15 cellular contexts compared by ENCODE assay signal in genomic region chr3:10238330-10238995, GRCh38. TPM values are rescaled to one million over a fixed set of nuclear protein-coding genes. Genes with fewer than 3 reads are reported as not detected.
DNase-seq lines count a peak whose midpoint lies in the region; ATAC-seq and TF ChIP-seq lines count a peak whose summit lies in the region.
"Had no signal": no experiment of that assay in that cellular context is flagged by ENCODE, and none has a peak within 500 bp of the region (broad histone marks: within the 10 kb centered on the region; RNA-seq: fewer than 3 reads in every experiment).

No MANE protein-coding gene starts in this region.

- POLR2A ChIA-PET in T-cell (lab: Charles Lee) = interaction anchor here in 1 of 2 donors (0.7 kb wide), 1 partner anchor 23 kb away, joined by 3 read pairs; no protein-coding TSS in a partner anchor

- H3K79me2 ChIP-seq in neural progenitor cell (ENCODE audit: low read depth) = no peaks in the 10 kb centered on the region

- no peak overlapping the region for H3K9ac ChIP-seq in neural progenitor cell
- H3K9ac ChIP-seq: GM23248 had no signal

- peak overlapping the region; percentile 17 for H2AFZ ChIP-seq in neural progenitor cell (replicated peaks)
- H2AFZ ChIP-seq: GM23248 had no signal

- H3K4me1 ChIP-seq in neural progenitor cell = no peaks in the 10 kb centered on the region

- TF ChIP-seq CTCF in neural progenitor cell (IDR thresholded peaks at IDR 0.05) = no peak

- peak overlapping the region; percentile 86 to 89 for H3K27ac Mint-ChIP-seq in T-cell
- peak overlapping the region; percentile 85 for H3K27ac Mint-ChIP-seq in activated T-helper 17 cell treated with anti-CD3 and anti-CD28 coated beads, Interleukin-2, amount 50 U/mL, for 72 hours
- H3K27ac Mint-ChIP-seq in neural progenitor cell = no peak overlapping the region

- CTCF ChIA-PET in T-cell (lab: Charles Lee) = interaction anchor here in 1 of 2 donors (0.6 kb wide), 1 partner anchor 27 kb away, joined by 4 read pairs; no protein-coding TSS in a partner anchor

- no peaks in the 10 kb centered on the region for H3K27me3 ChIP-seq in neural progenitor cell
- H3K27me3 ChIP-seq: transverse colon had no signal

- H3F3A ChIP-seq in neural progenitor cell (ENCODE audit: low read depth) = no peaks in the 10 kb centered on the region

- no peaks in the 10 kb centered on the region for H3K36me3 ChIP-seq in neural progenitor cell
- H3K36me3 ChIP-seq: transverse colon had no signal

- H3K4me1 Mint-ChIP-seq in T-cell (peaks cover 43 to 54% (median 54%) of the 10 kb centered on the region in 3 donors), neural progenitor cell (peaks cover 11% of the 10 kb centered on the region)
- peaks cover 35% of the 10 kb centered on the region for H3K4me1 Mint-ChIP-seq in activated T-helper 17 cell treated with anti-CD3 and anti-CD28 coated beads, Interleukin-2, amount 50 U/mL, for 72 hours

- peaks cover 3% of the 10 kb centered on the region for H3K9me3 ChIP-seq in neural progenitor cell (ENCODE audit: low read depth)
- H3K9me3 ChIP-seq: transverse colon had no signal

- H3K9me3 Mint-ChIP-seq in T-cell = no peaks in the 10 kb centered on the region
- no peaks in the 10 kb centered on the region for H3K9me3 Mint-ChIP-seq in activated T-helper 17 cell treated with anti-CD3 and anti-CD28 coated beads, Interleukin-2, amount 50 U/mL, for 72 hours
- no peaks in the 10 kb centered on the region for H3K9me3 Mint-ChIP-seq in neural progenitor cell

- H3K4me3 ChIP-seq in neural progenitor cell = no peak overlapping the region
- H3K4me3 ChIP-seq: GM23248, transverse colon had no signal

- H3K27me3 Mint-ChIP-seq in T-cell = no peaks in the 10 kb centered on the region
- H3K27me3 Mint-ChIP-seq in activated T-helper 17 cell treated with anti-CD3 and anti-CD28 coated beads, Interleukin-2, amount 50 U/mL, for 72 hours = no peaks in the 10 kb centered on the region
- H3K27me3 Mint-ChIP-seq in neural progenitor cell (ENCODE audit: insufficient read depth, low read depth) = peaks cover 4% of the 10 kb centered on the region

- no peak overlapping the region for H3K4me2 ChIP-seq in neural progenitor cell

- DNase-seq in DMS 273 (lab: John Stamatoyannopoulos, UW; ENCODE audit: unreplicated experiment) = peak; percentile 16
- DNase-seq in DMS 273 treated with DMSO at 0.1 percent for 48 hours (lab: John Stamatoyannopoulos, UW) = no peak
- DNase-seq in T-cell = peak in 14 of 34 experiments; percentile 2 to 40 (median 17)
- no peak for DNase-seq in neural progenitor cell (ENCODE audit: low spot score)
- no peak for DNase-seq in NCI-H2029 treated with DMSO at 0.1 percent for 48 hours (lab: John Stamatoyannopoulos, UW)
- DNase-seq: GM23248, NCI-H1092, T-helper 9 cell, transverse colon had no signal

- H3K36me3 Mint-ChIP-seq in T-cell = peaks cover 27% of the 10 kb centered on the region
- H3K36me3 Mint-ChIP-seq in activated T-helper 17 cell treated with anti-CD3 and anti-CD28 coated beads, Interleukin-2, amount 50 U/mL, for 72 hours (ENCODE audit: low read depth) = peaks cover 43% of the 10 kb centered on the region
- H3K36me3 Mint-ChIP-seq in neural progenitor cell = peaks cover 2% of the 10 kb centered on the region

- no peaks in the 10 kb centered on the region for H4K20me1 ChIP-seq in neural progenitor cell (ENCODE audit: low read depth)

- H3K4me3 Mint-ChIP-seq in T-cell = peak overlapping the region in 2 of 3 donors; percentile 10 to 52
- H3K4me3 Mint-ChIP-seq in activated T-helper 17 cell treated with anti-CD3 and anti-CD28 coated beads, Interleukin-2, amount 50 U/mL, for 72 hours = peak overlapping the region; percentile 56
- H3K4me3 Mint-ChIP-seq in neural progenitor cell = no peak overlapping the region

- no peak overlapping the region for H3K27ac ChIP-seq in neural progenitor cell
- H3K27ac ChIP-seq: 22Rv1, GM23248, transverse colon had no signal

- ATAC-seq in T-cell (replicated peaks in 1 of 4) = peak; percentile 35 to 65 (median 61)
- peak; percentile 41 for ATAC-seq in activated T-helper 17 cell treated with anti-CD3 and anti-CD28 coated beads, Interleukin-2, amount 50 U/mL, for 72 hours (replicated peaks)
- no peak for ATAC-seq in GM21723 (IDR thresholded peaks at IDR 0.05; ENCODE audit: unreplicated experiment)
- no peak for ATAC-seq in HG02885 (IDR thresholded peaks at IDR 0.05; ENCODE audit: poor library complexity, unreplicated experiment)

RNA-seq across cellular contexts. Expression of gene TATDN2, which starts 9.8 kb away (rescaled TPM):
- 10 to 100 TPM; 58.9 to 82.3 (median 79.9) TPM for total RNA-seq in T-cell
- 10 to 100 TPM; 56.7 to 71.7 TPM for total RNA-seq in activated T-helper 17 cell treated with anti-CD3 and anti-CD28 coated beads, Interleukin-2, amount 50 U/mL, for 72 hours
- total RNA-seq in neural progenitor cell (ENCODE audit: low replicate concordance) = 11.7 and 14.9 TPM in 2 replicates

RNA-seq across cellular contexts. Expression of gene GHRL, which starts 54.3 kb away (rescaled TPM):
- 1 to 10 TPM in 1 of 5 donors, under 1 TPM in 3, not detected in 1; 0.29 to 1.7 (median 0.61) TPM for total RNA-seq in T-cell
- under 1 TPM; 0.34 to 0.58 TPM for total RNA-seq in activated T-helper 17 cell treated with anti-CD3 and anti-CD28 coated beads, Interleukin-2, amount 50 U/mL, for 72 hours
- total RNA-seq in neural progenitor cell (ENCODE audit: low replicate concordance) = not detected in 2 replicates
- total RNA-seq: fibroblast of villous mesenchyme, GM23248, kidney epithelial cell had no signal

Comparison
In these comparisons a context has a peak if more than half of its experiments do, and no peak if none do; other contexts are left out.
1. ATAC-seq: peak in T-cell (4 of 4) and activated T-helper 17 cell treated with anti-CD3 and anti-CD28 coated beads, Interleukin-2, amount 50 U/mL, for 72 hours (single experiment); none in GM21723 (single experiment) and HG02885 (single experiment).